Comparison of ENCODE assay signal across 9 cellular contexts in the genomic region with DNA sequence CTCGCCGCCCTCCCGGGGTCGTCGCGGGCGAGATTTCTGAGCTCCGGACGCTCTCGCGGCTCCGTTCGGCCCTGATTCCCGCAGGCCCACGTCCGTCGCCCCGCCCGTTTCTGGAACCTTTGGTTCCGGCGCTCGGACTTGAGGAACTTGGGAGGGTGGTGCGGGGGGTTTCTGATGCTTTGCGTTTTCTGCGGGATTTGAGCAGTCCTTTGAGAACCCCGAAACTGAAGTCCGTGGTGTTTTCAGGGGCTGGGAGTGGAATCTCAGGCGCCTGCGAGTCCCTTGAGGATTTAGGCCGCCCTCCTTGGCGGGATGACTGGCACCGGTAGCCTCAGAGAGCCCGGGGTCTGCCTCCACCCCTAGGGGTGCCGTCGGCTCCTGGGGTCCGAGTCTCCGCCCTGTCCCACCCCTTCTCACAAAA. TPM values are rescaled to one million over a fixed set of nuclear protein-coding genes. Genes with fewer than 3 reads are reported as not detected.
DNase-seq lines count a peak whose midpoint lies in the region; ATAC-seq and TF ChIP-seq lines count a peak whose summit lies in the region.
"Had no signal": no experiment of that assay in that cellular context is flagged by ENCODE, and none has a peak within 500 bp of the region (broad histone marks: within the 10 kb centered on the region; RNA-seq: fewer than 3 reads in every experiment).

No MANE protein-coding gene starts in this region.

- peak overlapping the region; percentile 77 for H3K4me3 Mint-ChIP-seq in activated T-helper 2 cell treated with anti-CD3 and anti-CD28 coated beads, Interferon-gamma antibody, Interleukin-2, Interleukin-4, amounts not matched to agents 10 μg/mL and 5 μg/mL and 100 μg/mL, durations not matched to agents 14 hours and 24 hours and 36 hours (ENCODE audit: low read depth)

- TF ChIP-seq EP300 in sigmoid colon (IDR thresholded peaks at IDR 0.05), result no peak

- TF ChIP-seq POLR2A in sigmoid colon (IDR thresholded peaks at IDR 0.05), result no peak

- intact Hi-C loops in activated T-helper 2 cell treated with anti-CD3 and anti-CD28 coated beads, Interferon-gamma antibody, Interleukin-2, Interleukin-4, amounts not matched to agents 10 μg/mL and 5 μg/mL and 100 μg/mL, durations not matched to agents 14 hours and 24 hours and 36 hours (cut with micrococcal nuclease), result no loop called here
- intact Hi-C loops in right cardiac atrium (cut with DNase I) (no loop called here), sigmoid colon (cut with DNase I) (no loop called here)

- peak; percentile 39 to 45 for ATAC-seq in right cardiac atrium
- ATAC-seq in GM19455 (IDR thresholded peaks at IDR 0.05; ENCODE audit: unreplicated experiment), result no peak
- no peak for ATAC-seq in GM18867 (IDR thresholded peaks at IDR 0.05; ENCODE audit: unreplicated experiment)

- H3K36me3 Mint-ChIP-seq in activated T-helper 2 cell treated with anti-CD3 and anti-CD28 coated beads, Interferon-gamma antibody, Interleukin-2, Interleukin-4, amounts not matched to agents 10 μg/mL and 5 μg/mL and 100 μg/mL, durations not matched to agents 14 hours and 24 hours and 36 hours (ENCODE audit: low read depth), result no peaks in the 10 kb centered on the region

- no peaks in the 10 kb centered on the region for H3K27me3 ChIP-seq in right cardiac atrium (ENCODE audit: control insufficient read depth, insufficient read depth)
- no peaks in the 10 kb centered on the region for H3K27me3 ChIP-seq in sigmoid colon

- TF ChIP-seq CTCF in sigmoid colon (IDR thresholded peaks at IDR 0.05), result no peak

- peaks cover 5% of the 10 kb centered on the region for H3K4me1 Mint-ChIP-seq in activated T-helper 2 cell treated with anti-CD3 and anti-CD28 coated beads, Interferon-gamma antibody, Interleukin-2, Interleukin-4, amounts not matched to agents 10 μg/mL and 5 μg/mL and 100 μg/mL, durations not matched to agents 14 hours and 24 hours and 36 hours (ENCODE audit: low read depth)

- peaks cover 32% of the 10 kb centered on the region for H3K27me3 Mint-ChIP-seq in activated T-helper 2 cell treated with anti-CD3 and anti-CD28 coated beads, Interferon-gamma antibody, Interleukin-2, Interleukin-4, amounts not matched to agents 10 μg/mL and 5 μg/mL and 100 μg/mL, durations not matched to agents 14 hours and 24 hours and 36 hours (ENCODE audit: low read depth)

- H3K27ac Mint-ChIP-seq in activated T-helper 2 cell treated with anti-CD3 and anti-CD28 coated beads, Interferon-gamma antibody, Interleukin-2, Interleukin-4, amounts not matched to agents 10 μg/mL and 5 μg/mL and 100 μg/mL, durations not matched to agents 14 hours and 24 hours and 36 hours, result no peak overlapping the region

- peaks cover 0 to 10% (median 0%) of the 10 kb centered on the region in 4 donors for H3K36me3 ChIP-seq in sigmoid colon

- peak overlapping the region; percentile 98 for H3K4me3 ChIP-seq in right cardiac atrium (ENCODE audit: low read length)
- H3K4me3 ChIP-seq in sigmoid colon, result peak overlapping the region; percentile 53 to 67 (median 58)

- WGBS in right cardiac atrium, result 5% methylated on average over 37 of the region's 37 CpGs
- 4 to 13% methylated on average over 37 of the region's 37 CpGs for WGBS in sigmoid colon, 2 donors

- DNase-seq in NCI-H345 (lab: John Stamatoyannopoulos, UW), result peak; percentile 58
- DNase-seq in NCI-H345 treated with DMSO at 0.1 percent for 48 hours (lab: John Stamatoyannopoulos, UW; ENCODE audit: unreplicated experiment), result no peak
- DNase-seq in activated T-helper 2 cell treated with anti-CD3 and anti-CD28 coated beads, Interferon-gamma antibody, Interleukin-2, Interleukin-4, amounts not matched to agents 10 μg/mL and 5 μg/mL and 100 μg/mL, durations not matched to agents 14 hours and 24 hours and 36 hours (ENCODE audit: low spot score), result no peak
- DNase-seq in right cardiac atrium, result peak in 2 of 3 donors; percentile 26 to 65
- peak; percentile 67 for DNase-seq in sigmoid colon
- no peak for DNase-seq in activated effector memory CD4-positive, alpha-beta T cell treated with Interleukin-2 at 50 U/mL for 16 hours
- DNase-seq: DND-41 had no signal

- no peaks in the 10 kb centered on the region for H3K9me3 Mint-ChIP-seq in activated T-helper 2 cell treated with anti-CD3 and anti-CD28 coated beads, Interferon-gamma antibody, Interleukin-2, Interleukin-4, amounts not matched to agents 10 μg/mL and 5 μg/mL and 100 μg/mL, durations not matched to agents 14 hours and 24 hours and 36 hours

- peaks cover 4% of the 10 kb centered on the region for H3K4me1 ChIP-seq in right cardiac atrium (ENCODE audit: control insufficient read depth, insufficient read depth, low read length)
- peaks cover 0 to 32% (median 13%) of the 10 kb centered on the region in 4 donors for H3K4me1 ChIP-seq in sigmoid colon

- H3K9me3 ChIP-seq in right cardiac atrium (ENCODE audit: control insufficient read depth, low read length), result no peaks in the 10 kb centered on the region
- no peaks in the 10 kb centered on the region for H3K9me3 ChIP-seq in sigmoid colon

- H3K27ac ChIP-seq in right cardiac atrium (ENCODE audit: low read length), result peak overlapping the region; percentile 40
- peak overlapping the region; percentile 63 to 86 (median 82) for H3K27ac ChIP-seq in sigmoid colon

RNA-seq across cellular contexts. Expression of a gene that starts 0.3 kb away (rescaled TPM):
- total RNA-seq in activated T-helper 2 cell treated with anti-CD3 and anti-CD28 coated beads, Interferon-gamma antibody, Interleukin-2, Interleukin-4, amounts not matched to agents 10 μg/mL and 5 μg/mL and 100 μg/mL, durations not matched to agents 14 hours and 24 hours and 36 hours, result 0.64 and 0.71 TPM in 2 replicates
- 10 to 100 TPM; 17.4 to 35.0 (median 26.0) TPM for total RNA-seq in right cardiac atrium
- polyA plus RNA-seq in right cardiac atrium, result 27.4 TPM
- 10 to 100 TPM in 3 of 4 donors, 1 to 10 TPM in 1; 2.5 to 32.4 (median 28.5) TPM for total RNA-seq in sigmoid colon
- 10 to 100 TPM in 2 of 3 donors, 1 to 10 TPM in 1; 9.9 to 23.4 (median 16.6) TPM for polyA plus RNA-seq in sigmoid colon

RNA-seq across cellular contexts. Expression of a gene that starts 42.6 kb away (rescaled TPM):
- not detected in 2 replicates for total RNA-seq in activated T-helper 2 cell treated with anti-CD3 and anti-CD28 coated beads, Interferon-gamma antibody, Interleukin-2, Interleukin-4, amounts not matched to agents 10 μg/mL and 5 μg/mL and 100 μg/mL, durations not matched to agents 14 hours and 24 hours and 36 hours
- total RNA-seq in right cardiac atrium (not detected), sigmoid colon (1 to 10 TPM in 1 of 4 donors, not detected in 3; 5.4 TPM)
- polyA plus RNA-seq in right cardiac atrium (1.1 TPM), sigmoid colon (over 10,000 TPM in 1 of 3 donors, 1,000 to 10,000 TPM in 2; 7,344 to 26,931 (median 8,536) TPM)

Comparison
In these comparisons a context has a peak if more than half of its experiments do, and no peak if none do; other contexts are left out.
1. DNase-seq: peak in NCI-H345 (single experiment), right cardiac atrium (2 of 3) and sigmoid colon (single experiment); none in NCI-H345 treated with DMSO at 0.1 percent for 48 hours (single experiment), activated T-helper 2 cell treated with anti-CD3 and anti-CD28 coated beads, Interferon-gamma antibody, Interleukin-2, Interleukin-4, amounts not matched to agents 10 μg/mL and 5 μg/mL and 100 μg/mL, durations not matched to agents 14 hours and 24 hours and 36 hours (single experiment) and activated effector memory CD4-positive, alpha-beta T cell treated with Interleukin-2 at 50 U/mL for 16 hours (single experiment).
2. ATAC-seq: peak in right cardiac atrium (2 of 2); none in GM19455 (single experiment) and GM18867 (single experiment).